8 cellular contexts compared by ENCODE assay signal in the genomic region with DNA sequence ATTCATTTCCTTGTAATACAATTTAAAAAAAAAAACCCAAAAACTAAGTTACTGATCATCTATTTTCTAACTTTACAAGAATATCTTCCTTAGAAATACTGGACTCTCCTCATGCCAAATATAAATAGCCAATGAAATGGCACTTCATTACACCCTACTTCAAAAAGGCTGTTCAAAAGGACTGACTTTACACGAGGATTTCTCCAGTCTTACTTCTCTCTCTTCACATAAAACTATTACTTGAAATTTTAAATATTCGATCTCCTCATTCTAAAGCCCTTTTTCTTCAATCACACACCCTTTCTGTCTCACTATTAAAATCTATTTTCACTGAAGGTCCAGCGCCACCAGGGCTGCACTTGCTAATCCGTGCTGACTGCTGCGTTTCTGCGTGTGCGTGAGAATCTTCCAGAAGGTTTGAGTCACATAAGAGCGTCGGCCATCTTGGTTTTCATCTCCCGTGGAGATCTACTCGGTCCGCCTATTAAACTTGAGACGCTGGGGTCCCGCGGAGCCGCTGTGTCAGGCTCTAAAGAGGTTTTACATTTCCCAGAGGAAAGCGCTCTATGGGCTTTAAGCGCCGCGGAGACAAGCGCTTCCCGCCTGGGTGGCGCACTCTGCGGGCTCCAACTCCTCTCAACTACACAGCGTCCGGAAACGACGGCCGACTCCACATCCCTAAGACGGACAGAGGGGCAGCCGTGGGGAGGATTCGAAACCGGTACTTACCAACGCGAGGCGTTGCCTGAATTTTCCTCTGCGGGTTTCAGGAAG. TPM values are rescaled to one million over a fixed set of nuclear protein-coding genes. Genes with fewer than 3 reads are reported as not detected.
DNase-seq lines count a peak whose midpoint lies in the region; ATAC-seq and TF ChIP-seq lines count a peak whose summit lies in the region.

No MANE protein-coding gene starts in this region.

- WGBS in IMR-90 (ENCODE audit: extremely low coverage in 2 of 2, insufficient read length in 1 of 2), 2 experiments: 16 to 100% methylated on average over 1 to 12 of the region's 37 CpGs

- no peak overlapping the region for H2BK15ac ChIP-seq in IMR-90 (ENCODE audit: low read depth, low read length)

- H3K23ac ChIP-seq in IMR-90 (ENCODE audit: low read depth, low read length): peak overlapping the region; percentile 93

- H3K36me3 ChIP-seq in CD4-positive, CD25-positive, alpha-beta regulatory T cell (ENCODE audit: control insufficient read depth, insufficient read depth, low read length): no peaks in the 10 kb centered on the region
- H3K36me3 ChIP-seq in IMR-90 (ENCODE audit: control insufficient read depth, insufficient read depth, low read length): no peaks in the 10 kb centered on the region
- no peaks in the 10 kb centered on the region for H3K36me3 ChIP-seq in fibroblast of lung (ENCODE audit: control insufficient read depth, insufficient read depth, low read length)

- peaks cover 21% of the 10 kb centered on the region for H3K4me1 ChIP-seq in CD4-positive, CD25-positive, alpha-beta regulatory T cell (ENCODE audit: control insufficient read depth, insufficient read depth, low read length, poor library complexity, severe bottlenecking)
- H3K4me1 ChIP-seq in IMR-90 (ENCODE audit: control insufficient read depth, insufficient read depth, low read length) (no peaks in the 10 kb centered on the region), fibroblast of lung (ENCODE audit: control insufficient read depth, extremely low read depth, insufficient read depth, low read length) (no peaks in the 10 kb centered on the region)

- TF ChIP-seq CTCF in IMR-90 (conservative IDR thresholded peaks at IDR 0.05; ENCODE audit: low read depth, low read length) (no peak), fibroblast of lung (conservative IDR thresholded peaks at IDR 0.05 in 1 of 2, IDR thresholded peaks at IDR 0.05 in 1 of 2; ENCODE audit: low read depth in 1 of 2, low read length in 2 of 2) (peak in 1 of 2 donors; percentile 24)

- peak overlapping the region; percentile 29 for H4K5ac ChIP-seq in IMR-90 (ENCODE audit: low read depth, low read length)

- intact Hi-C loops in IMR-90 (cut with micrococcal nuclease): no loop called here

- H3K27ac Mint-ChIP-seq in CD4-positive, CD25-positive, alpha-beta regulatory T cell: peak overlapping the region; percentile 98 to 99 (median 99)
- H3K27ac Mint-ChIP-seq in naive thymus-derived CD8-positive, alpha-beta T cell: peak overlapping the region; percentile 89 to 100 (median 99)
- peak overlapping the region; percentile 97 for H3K27ac Mint-ChIP-seq in stimulated activated memory B cell treated with anti-CD40 and anti-IgM and Interleukin-4, amounts not matched to agents 10 μg/mL and 1 μg/mL and 100 μg/mL, for 72 hours

- dilution Hi-C loops in IMR-90 (cut with HindIII; ENCODE audit: low sequenced_read_pairs, unreplicated experiment): no loop called here

- peaks cover 4% of the 10 kb centered on the region for H3K79me2 ChIP-seq in fibroblast of lung (ENCODE audit: control insufficient read depth, insufficient read depth, low read length)

- H3K4me3 ChIP-seq in CD4-positive, CD25-positive, alpha-beta regulatory T cell (ENCODE audit: low read depth, low read length): peak overlapping the region; percentile 79
- H3K4me3 ChIP-seq in IMR-90 (ENCODE audit: insufficient read depth, low read depth, low read length) (peak overlapping the region; percentile 55), fibroblast of lung (replicated peaks in 1 of 4; ENCODE audit: control extremely low read depth in 1 of 4, insufficient read depth in 1 of 4, low read depth in 3 of 4, low read length in 4 of 4) (peak overlapping the region; percentile 83 to 93 (median 86))

- H3K4ac ChIP-seq in IMR-90 (ENCODE audit: low read depth, low read length): peak overlapping the region; percentile 79

- H3K36me3 Mint-ChIP-seq in CD4-positive, CD25-positive, alpha-beta regulatory T cell: peaks cover 24% of the 10 kb centered on the region
- H3K36me3 Mint-ChIP-seq in naive thymus-derived CD8-positive, alpha-beta T cell: peaks cover 19 to 47% (median 46%) of the 10 kb centered on the region in 3 donors
- peaks cover 45% of the 10 kb centered on the region for H3K36me3 Mint-ChIP-seq in stimulated activated memory B cell treated with anti-CD40 and anti-IgM and Interleukin-4, amounts not matched to agents 10 μg/mL and 1 μg/mL and 100 μg/mL, for 72 hours

- H2AK9ac ChIP-seq in IMR-90 (replicated peaks; ENCODE audit: low read depth, low read length, poor library complexity): peak overlapping the region; percentile 87

- peak overlapping the region; percentile 65 for H4K91ac ChIP-seq in IMR-90 (ENCODE audit: insufficient read depth, low read depth, low read length)

- CTCF ChIA-PET in IMR-90 (lab: Yijun Ruan, JAX): no interaction called here

- no peaks in the 10 kb centered on the region for H4K20me1 ChIP-seq in IMR-90 (ENCODE audit: insufficient read depth, low read length)
- no peaks in the 10 kb centered on the region for H4K20me1 ChIP-seq in fibroblast of lung (ENCODE audit: control insufficient read depth, extremely low read depth, insufficient read depth, low read length)

- no peak overlapping the region for H2AK5ac ChIP-seq in IMR-90 (ENCODE audit: low read depth, low read length)

- TSS peak; percentile 64 for BruUV-seq in IMR-90 (replicated peaks; lab: Mats Ljungman, UMichigan)

- peak overlapping the region; percentile 80 to 90 for H4K8ac ChIP-seq in IMR-90 (ENCODE audit: low read depth in 2 of 2, low read length in 2 of 2)

- peak overlapping the region; percentile 66; the same call in 1 of the 2 replicates for H3K56ac ChIP-seq in IMR-90 (ENCODE audit: extremely low read depth, insufficient read depth, low read length)

- H3K27ac ChIP-seq in CD4-positive, CD25-positive, alpha-beta regulatory T cell (ENCODE audit: insufficient read depth, low read length, poor library complexity, severe bottlenecking): peak overlapping the region; percentile 98
- H3K27ac ChIP-seq in IMR-90 (ENCODE audit: insufficient read depth, low read length): peak overlapping the region; percentile 41
- H3K27ac ChIP-seq in fibroblast of lung (ENCODE audit: insufficient read depth, low read length): peak overlapping the region; percentile 99

- ATAC-seq in CD4-positive, CD25-positive, alpha-beta regulatory T cell (ENCODE audit: low read depth in 2 of 2): peak in 1 of 2 donors; percentile 10
- ATAC-seq in GM21381 (IDR thresholded peaks at IDR 0.05; ENCODE audit: unreplicated experiment) (peak; percentile 33), IMR-90 (ENCODE audit: low read depth) (peak; percentile 66)
- ATAC-seq in naive thymus-derived CD8-positive, alpha-beta T cell: peak; percentile 17 to 43
- ATAC-seq in stimulated activated memory B cell treated with anti-CD40 and anti-IgM and Interleukin-4, amounts not matched to agents 10 μg/mL and 1 μg/mL and 100 μg/mL, for 72 hours: peak; percentile 62

- H3K9me1 ChIP-seq in IMR-90 (ENCODE audit: insufficient read depth, low read length): no peaks in the 10 kb centered on the region

- peaks cover 0 to 4% of the 10 kb centered on the region in 2 experiments; a peak in 1 of 4 replicates for H3K79me1 ChIP-seq in IMR-90 (ENCODE audit: low read depth in 1 of 2, low read length in 2 of 2)

- TF ChIP-seq POLR2A in IMR-90 (IDR thresholded peaks at IDR 0.05; ENCODE audit: low read depth, low read length): no peak

- peaks cover 0 to 57% (median 32%) of the 10 kb centered on the region in 7 donors for H3K9me3 Mint-ChIP-seq in CD4-positive, CD25-positive, alpha-beta regulatory T cell
- H3K9me3 Mint-ChIP-seq in naive thymus-derived CD8-positive, alpha-beta T cell: peaks cover 20 to 77% (median 55%) of the 10 kb centered on the region in 9 donors
- peaks cover 25% of the 10 kb centered on the region for H3K9me3 Mint-ChIP-seq in stimulated activated memory B cell treated with anti-CD40 and anti-IgM and Interleukin-4, amounts not matched to agents 10 μg/mL and 1 μg/mL and 100 μg/mL, for 72 hours

- in situ Hi-C loops in IMR-90 (cut with MboI; ENCODE audit: low sequenced_read_pairs): no loop called here

- no peak for TF ChIP-seq RAD21 in IMR-90 (IDR thresholded peaks at IDR 0.05; ENCODE audit: low read length)

- peak overlapping the region; percentile 0; the same call in 1 of the 2 replicates for H3K18ac ChIP-seq in IMR-90 (ENCODE audit: low read depth, low read length)

- H2AFZ ChIP-seq in IMR-90 (replicated peaks; ENCODE audit: low read length, poor library complexity) (peak overlapping the region; percentile 95), fibroblast of lung (ENCODE audit: low read length) (peak overlapping the region; percentile 86)

- POLR2A ChIA-PET in IMR-90 (lab: Charles Lee; ENCODE audit: unreplicated experiment): no interaction called here
- POLR2A ChIA-PET in naive thymus-derived CD8-positive, alpha-beta T cell (lab: Charles Lee): interaction anchor here (0.9 to 2.0 kb wide), 10 partner anchors 14 to 443 kb away, joined by 3 to 22 read pairs (median 4); partner anchors contain the start of gene CD53

- H2BK5ac ChIP-seq in IMR-90 (ENCODE audit: low read depth, low read length, poor library complexity, severe bottlenecking): peak overlapping the region; percentile 52

- peak overlapping the region; percentile 78 for H3K14ac ChIP-seq in IMR-90 (replicated peaks; ENCODE audit: low read depth, low read length)

- peak; percentile 44 to 86 (median 63) for DNase-seq in CD4-positive, CD25-positive, alpha-beta regulatory T cell
- DNase-seq in IMR-90 (peak; percentile 89), fibroblast of lung (ENCODE audit: low read depth in 2 of 2) (peak; percentile 83 to 88)
- peak; percentile 34 to 40 for DNase-seq in activated T-helper 1 cell treated with anti-CD3 and anti-CD28 coated beads, Interleukin-2, amount 50 U/mL, for 16 hours (ENCODE audit: low read depth in 1 of 2, low spot score in 1 of 2)
- DNase-seq in naive thymus-derived CD8-positive, alpha-beta T cell: peak in 7 of 10 donors; percentile 22 to 79 (median 41)

- peaks cover 21 to 47% (median 31%) of the 10 kb centered on the region in 4 donors for H3K4me1 Mint-ChIP-seq in CD4-positive, CD25-positive, alpha-beta regulatory T cell
- H3K4me1 Mint-ChIP-seq in naive thymus-derived CD8-positive, alpha-beta T cell: peaks cover 23 to 40% (median 30%) of the 10 kb centered on the region in 4 donors
- H3K4me1 Mint-ChIP-seq in stimulated activated memory B cell treated with anti-CD40 and anti-IgM and Interleukin-4, amounts not matched to agents 10 μg/mL and 1 μg/mL and 100 μg/mL, for 72 hours: peaks cover 38% of the 10 kb centered on the region

- peaks cover 6% of the 10 kb centered on the region for H3K27me3 Mint-ChIP-seq in CD4-positive, CD25-positive, alpha-beta regulatory T cell
- peaks cover 3 to 9% (median 4%) of the 10 kb centered on the region in 5 donors for H3K27me3 Mint-ChIP-seq in naive thymus-derived CD8-positive, alpha-beta T cell
- H3K27me3 Mint-ChIP-seq in stimulated activated memory B cell treated with anti-CD40 and anti-IgM and Interleukin-4, amounts not matched to agents 10 μg/mL and 1 μg/mL and 100 μg/mL, for 72 hours: peaks cover 8% of the 10 kb centered on the region

- H3K9me3 ChIP-seq in CD4-positive, CD25-positive, alpha-beta regulatory T cell (ENCODE audit: control insufficient read depth in 2 of 2, low read length in 2 of 2): peaks cover 51 to 82% of the 10 kb centered on the region in 2 experiments
- no peaks in the 10 kb centered on the region for H3K9me3 ChIP-seq in IMR-90 (ENCODE audit: control insufficient read depth, insufficient read depth, low read length)
- no peaks in the 10 kb centered on the region for H3K9me3 ChIP-seq in fibroblast of lung (ENCODE audit: control insufficient read depth, insufficient read depth, low read depth, low read length)

- peak overlapping the region; percentile 33 for H3K4me2 ChIP-seq in IMR-90 (ENCODE audit: low read depth, low read length)
- H3K4me2 ChIP-seq in fibroblast of lung (ENCODE audit: extremely low read depth, insufficient read depth, low read length): peak overlapping the region; percentile 71

- peaks cover 11% of the 10 kb centered on the region for H3K27me3 ChIP-seq in CD4-positive, CD25-positive, alpha-beta regulatory T cell (ENCODE audit: control insufficient read depth, insufficient read depth, low read length)
- no peaks in the 10 kb centered on the region for H3K27me3 ChIP-seq in IMR-90 (ENCODE audit: control insufficient read depth, insufficient read depth, low read length)
- no peaks in the 10 kb centered on the region for H3K27me3 ChIP-seq in fibroblast of lung (ENCODE audit: control insufficient read depth, insufficient read depth, low read length)

- H3K9ac ChIP-seq in IMR-90 (ENCODE audit: low read depth, low read length) (peak overlapping the region; percentile 37), fibroblast of lung (ENCODE audit: insufficient read depth, low read length) (peak overlapping the region; percentile 77)

- H2BK120ac ChIP-seq in IMR-90 (ENCODE audit: low read depth, low read length): no peak overlapping the region

- peak overlapping the region; percentile 88 to 95 (median 92) for H3K4me3 Mint-ChIP-seq in CD4-positive, CD25-positive, alpha-beta regulatory T cell
- H3K4me3 Mint-ChIP-seq in naive thymus-derived CD8-positive, alpha-beta T cell: peak overlapping the region; percentile 79 to 99 (median 94)
- peak overlapping the region; percentile 92 for H3K4me3 Mint-ChIP-seq in stimulated activated memory B cell treated with anti-CD40 and anti-IgM and Interleukin-4, amounts not matched to agents 10 μg/mL and 1 μg/mL and 100 μg/mL, for 72 hours

- H2BK20ac ChIP-seq in IMR-90 (ENCODE audit: low read depth, low read length): no peak overlapping the region

RNA-seq across cellular contexts. Expression of gene LRIF1, which starts 0.6 kb away (rescaled TPM):
- total RNA-seq in CD4-positive, CD25-positive, alpha-beta regulatory T cell: 3.6 TPM
- 10 to 100 TPM; 17.0 to 21.1 (median 18.5) TPM for polyA plus RNA-seq in CD4-positive, CD25-positive, alpha-beta regulatory T cell
- total RNA-seq in IMR-90 (2012; rRNA removed) (6.8 and 13.1 TPM in 2 replicates), fibroblast of lung (11.0 and 17.2 TPM in 2 replicates)
- polyA plus RNA-seq in IMR-90 (2012; rRNA removed) (5.4 and 6.4 TPM in 2 replicates), fibroblast of lung (9.8 and 11.9 TPM in 2 replicates)
- polyA plus RNA-seq in IMR-90 (2012; cell fraction: cytosol; rRNA removed): 0.81 and 1.4 TPM in 2 replicates
- polyA plus RNA-seq in IMR-90 (2012; cell fraction: nucleus; rRNA removed; ENCODE audit: low replicate concordance): 0.71 and 3.3 TPM in 2 replicates
- polyA plus RNA-seq in PFSK-1 (2012; ENCODE audit: insufficient read length, low read depth): 6.1 TPM
- polyA plus RNA-seq in fibroblast of lung (2012): 7.8 and 8.5 TPM in 2 replicates
- 2.4 and 3.0 TPM in 2 replicates for polyA minus RNA-seq in fibroblast of lung (ENCODE audit: low replicate concordance)
- total RNA-seq in naive thymus-derived CD8-positive, alpha-beta T cell: 10 to 100 TPM; 23.3 to 25.9 TPM
- polyA plus RNA-seq in naive thymus-derived CD8-positive, alpha-beta T cell: 10 to 100 TPM; 22.2 to 26.4 (median 26.3) TPM

Comparison
In these comparisons a context has a peak if more than half of its experiments do, and no peak if none do; other contexts are left out.
1. DNase-seq: peak in every context shown above with its lines; median percentile 89 in IMR-90; 86 in fibroblast of lung; 63 in CD4-positive, CD25-positive, alpha-beta regulatory T cell; 41 in naive thymus-derived CD8-positive, alpha-beta T cell; 37 in activated T-helper 1 cell treated with anti-CD3 and anti-CD28 coated beads, Interleukin-2, amount 50 U/mL, for 16 hours.
2. H3K27ac ChIP-seq: peak in every context shown above with its lines; median percentile 99 in fibroblast of lung; 98 in CD4-positive, CD25-positive, alpha-beta regulatory T cell; 41 in IMR-90.